In genomic region chr10:115092258-115092554, GRCh38 we compare ENCODE assay signal across 8 cellular contexts. TPM values are rescaled to one million over a fixed set of nuclear protein-coding genes. Genes with fewer than 3 reads are reported as not detected.
DNase-seq lines count a peak whose midpoint lies in the region; ATAC-seq and TF ChIP-seq lines count a peak whose summit lies in the region.

No MANE protein-coding gene starts in this region.

- TF ChIP-seq CTCF in fibroblast of pulmonary artery (IDR thresholded peaks at IDR 0.05; ENCODE audit: low read length, missing control alignments), result no peak
- TF ChIP-seq CTCF in sigmoid colon (IDR thresholded peaks at IDR 0.05), result no peak

- no peak overlapping the region for H3K27ac Mint-ChIP-seq in activated T-cell treated with anti-CD3 and anti-CD28 coated beads, Interleukin-2, amount 50 U/mL, for 24 hours

- intact Hi-C loops in sigmoid colon (cut with DNase I), result no loop called here

- peak overlapping the region; percentile 62 for H3K4me3 ChIP-seq in NT2/D1 (ENCODE audit: insufficient read length, low read depth)
- H3K4me3 ChIP-seq in fibroblast of pulmonary artery (replicated peaks; ENCODE audit: low read depth, low read length), result peak overlapping the region; percentile 53
- peak overlapping the region; percentile 42 to 79 (median 57) for H3K4me3 ChIP-seq in sigmoid colon

- no peak for ATAC-seq in GM18909 (IDR thresholded peaks at IDR 0.05; ENCODE audit: poor library complexity, unreplicated experiment)

- H3K36me3 Mint-ChIP-seq in activated T-cell treated with anti-CD3 and anti-CD28 coated beads, Interleukin-2, amount 50 U/mL, for 24 hours (ENCODE audit: low read depth), result no peaks in the 10 kb centered on the region

- no peak for TF ChIP-seq EP300 in sigmoid colon (IDR thresholded peaks at IDR 0.05)

- no peak for DNase-seq in activated T-cell treated with anti-CD3 and anti-CD28 coated beads, Interleukin-2, amount 50 U/mL, for 24 hours
- DNase-seq in activated T-cell treated with anti-CD3 and anti-CD28 coated beads for 4 hours (no peak), NT2/D1 (ENCODE audit: low read depth, low spot score) (peak; percentile 0), fibroblast of pulmonary artery (ENCODE audit: low read depth) (peak; percentile 10), sigmoid colon (no peak), C1 segment of cervical spinal cord (lab: John Stamatoyannopoulos, UW) (no peak), NCI-H748 treated with DMSO at 0.1 percent for 48 hours (lab: John Stamatoyannopoulos, UW) (no peak)

- peaks cover 59% of the 10 kb centered on the region for H3K27me3 Mint-ChIP-seq in activated T-cell treated with anti-CD3 and anti-CD28 coated beads, Interleukin-2, amount 50 U/mL, for 24 hours

- H3K4me3 Mint-ChIP-seq in activated T-cell treated with anti-CD3 and anti-CD28 coated beads, Interleukin-2, amount 50 U/mL, for 24 hours, result peak overlapping the region; percentile 67

- H3K4me1 ChIP-seq in NT2/D1 (ENCODE audit: insufficient read depth, insufficient read length) (no peaks in the 10 kb centered on the region), sigmoid colon (peaks cover 0 to 27% (median 21%) of the 10 kb centered on the region in 4 donors)

- peak overlapping the region; percentile 50 for H3K9ac ChIP-seq in NT2/D1 (ENCODE audit: insufficient read length, low read depth)

- H3K27ac ChIP-seq in sigmoid colon, result peak overlapping the region; percentile 19 to 76 (median 68)

- WGBS in sigmoid colon, 2 donors, result 2% methylated on average over 10 of the region's 10 CpGs

- TF ChIP-seq POLR2A in sigmoid colon (IDR thresholded peaks at IDR 0.05), result no peak

- H3K36me3 ChIP-seq in NT2/D1 (ENCODE audit: insufficient read depth, insufficient read length, low read length) (no peaks in the 10 kb centered on the region), sigmoid colon (no peaks in the 10 kb centered on the region)

- peaks cover 3% of the 10 kb centered on the region; the same call in 1 of the 2 replicates for H3K9me3 ChIP-seq in NT2/D1 (ENCODE audit: insufficient read depth, low read length)
- no peaks in the 10 kb centered on the region for H3K9me3 ChIP-seq in sigmoid colon

- H3K27me3 ChIP-seq in NT2/D1 (ENCODE audit: insufficient read depth, insufficient read length), result peaks cover 23% of the 10 kb centered on the region
- H3K27me3 ChIP-seq in sigmoid colon, result peaks cover 0 to 20% (median 14%) of the 10 kb centered on the region in 3 donors

- peaks cover 9% of the 10 kb centered on the region for H3K4me1 Mint-ChIP-seq in activated T-cell treated with anti-CD3 and anti-CD28 coated beads, Interleukin-2, amount 50 U/mL, for 24 hours (ENCODE audit: low read depth)

- H3K9me3 Mint-ChIP-seq in activated T-cell treated with anti-CD3 and anti-CD28 coated beads, Interleukin-2, amount 50 U/mL, for 24 hours, result peaks cover 2% of the 10 kb centered on the region

RNA-seq across cellular contexts. Expression of gene ATRNL1, which starts 1.0 kb away (rescaled TPM):
- total RNA-seq in sigmoid colon, result 10 to 100 TPM in 1 of 4 donors, 1 to 10 TPM in 3; 6.0 to 17.3 (median 8.1) TPM
- under 1 TPM in 2 of 3 donors, not detected in 1; 0.57 to 0.60 TPM for polyA plus RNA-seq in sigmoid colon

Comparison
In these comparisons a context has a peak if more than half of its experiments do, and no peak if none do; other contexts are left out.
1. DNase-seq: peak in NT2/D1 (single experiment) and fibroblast of pulmonary artery (single experiment); none in activated T-cell treated with anti-CD3 and anti-CD28 coated beads, Interleukin-2, amount 50 U/mL, for 24 hours (single experiment), activated T-cell treated with anti-CD3 and anti-CD28 coated beads for 4 hours (single experiment), sigmoid colon (single experiment), C1 segment of cervical spinal cord (0 of 14) and NCI-H748 treated with DMSO at 0.1 percent for 48 hours (single experiment).
2. Peak in every context shown above with its lines, with median percentiles within 50 percentile points of each other: H3K4me3 ChIP-seq.